ENCODE assay signal across 26 cellular contexts in the genomic region with DNA sequence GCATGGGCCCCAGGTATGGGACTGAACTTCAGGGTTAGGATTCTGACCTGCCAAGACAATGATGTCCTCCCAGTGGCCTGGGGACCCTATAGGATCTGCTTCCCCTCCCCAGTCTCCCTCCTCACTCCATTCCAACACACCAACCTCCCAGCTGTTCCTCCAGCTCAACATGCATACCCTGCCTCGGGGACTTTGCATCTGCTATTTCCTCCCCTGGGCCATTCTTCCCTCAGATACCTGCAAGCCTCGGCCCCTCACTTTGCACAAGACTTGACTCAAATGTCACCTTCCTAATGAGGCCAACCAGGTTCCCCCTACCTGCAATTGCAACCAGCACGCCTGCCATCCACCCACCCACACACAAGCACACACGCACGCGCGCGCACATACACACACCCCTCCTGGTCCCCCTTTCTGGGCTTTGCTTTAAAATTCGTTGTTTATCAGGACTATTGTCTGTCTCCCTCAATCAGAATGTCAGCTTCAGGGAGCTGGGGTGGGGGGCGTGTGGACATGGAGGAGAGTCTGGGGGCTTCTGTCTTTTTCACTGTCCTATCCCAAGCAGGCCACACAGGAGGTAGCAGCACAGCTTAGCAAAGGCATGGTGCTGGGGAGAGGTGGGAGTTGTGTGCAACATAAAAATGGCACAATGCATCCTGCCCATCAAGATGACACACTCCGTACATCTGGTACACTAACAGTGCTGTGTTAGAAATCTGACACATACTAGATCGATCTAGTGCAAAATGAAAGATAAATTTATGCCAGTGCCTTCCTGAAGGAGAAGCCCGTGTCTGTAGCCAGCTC. TPM values are rescaled to one million over a fixed set of nuclear protein-coding genes. Genes with fewer than 3 reads are reported as not detected.
DNase-seq lines count a peak whose midpoint lies in the region; ATAC-seq and TF ChIP-seq lines count a peak whose summit lies in the region.
"Had no signal": no experiment of that assay in that cellular context is flagged by ENCODE, and none has a peak within 500 bp of the region (broad histone marks: within the 10 kb centered on the region; RNA-seq: fewer than 3 reads in every experiment).

No MANE protein-coding gene starts in this region.

- ATAC-seq in left lobe of liver: no peak
- no peak for ATAC-seq in thoracic aorta (ENCODE audit: insufficient number of reproducible peaks, low FRiP score, low read depth)
- ATAC-seq in HG03432 (IDR thresholded peaks at IDR 0.05; ENCODE audit: unreplicated experiment): no peak
- ATAC-seq in upper lobe of left lung (ENCODE audit: low FRiP score in 2 of 2): no peak
- ATAC-seq: natural killer cell treated with Interleukin-12 subunit alpha and Interleukin-12 subunit beta and Interleukin-15 and Interleukin-18, amount 100 ng/mL, for 72 hours had no signal

- H3K27me3 Mint-ChIP-seq in activated CD4-positive, alpha-beta T cell treated with anti-CD3 and anti-CD28 coated beads, Interleukin-2, amount 10 ng/mL, durations not matched to agents 7 days and 5 days: peaks cover 6% of the 10 kb centered on the region

- no peak for TF ChIP-seq POLR2A in upper lobe of left lung (IDR thresholded peaks at IDR 0.05)

- peak; percentile 1 for DNase-seq in activated CD4-positive, alpha-beta T cell treated with anti-CD3 and anti-CD28 coated beads, Interleukin-2, amount 10 ng/mL, durations not matched to agents 7 days and 5 days
- DNase-seq in activated CD4-positive, alpha-beta T cell treated with anti-CD3 and anti-CD28 coated beads for 48 hours: no peak
- DNase-seq in left lobe of liver (ENCODE audit: low spot score) (peak; percentile 16), thoracic aorta (ENCODE audit: low spot score) (no peak), hippocampal formation (lab: John Stamatoyannopoulos, UW) (no peak), upper lobe of left lung (no peak)
- DNase-seq: activated CD4-positive, alpha-beta memory T cell treated with anti-CD3 and anti-CD28 coated beads, Interleukin-2, amount 10 ng/mL, durations not matched to agents 7 days and 5 days; activated T-cell treated with anti-CD3 and anti-CD28 coated beads, Interleukin-2, amount 50 U/mL, for 1 hour; BE2C; cortex of kidney; DND-41; kidney glomerular epithelial cell; NCI-H2107; NCI-H510A; SK-N-SH; stimulated activated CD4-positive, alpha-beta T cell treated with anti-CD3 and anti-CD28 coated beads, Interleukin-2, amount 100 ng/mL, for 48 hours; stimulated activated naive CD4-positive, alpha-beta T cell treated with Interleukin-2 at 50 U/mL for 16 hours; transverse colon had no signal

- H3K9me3 ChIP-seq in thoracic aorta (no peaks in the 10 kb centered on the region), upper lobe of left lung (peaks cover 0 to 11% (median 2%) of the 10 kb centered on the region in 4 donors)
- H3K9me3 ChIP-seq: BE2C, SK-N-SH, transverse colon had no signal

- H3K36me3 Mint-ChIP-seq in activated CD4-positive, alpha-beta T cell treated with anti-CD3 and anti-CD28 coated beads, Interleukin-2, amount 10 ng/mL, durations not matched to agents 7 days and 5 days (ENCODE audit: low read depth): no peaks in the 10 kb centered on the region
- H3K36me3 Mint-ChIP-seq: WTC11 had no signal

- no peak for TF ChIP-seq EP300 in upper lobe of left lung (IDR thresholded peaks at IDR 0.05)

- 66% methylated on average over 13 of the region's 13 CpGs for WGBS in upper lobe of left lung, 2 donors

- POLR2A ChIA-PET in activated CD4-positive, alpha-beta T cell treated with anti-CD3 and anti-CD28 coated beads, Interleukin-2, amount 10 ng/mL, durations not matched to agents 7 days and 5 days (lab: Charles Lee): no interaction called here

- H3K4me1 ChIP-seq in thoracic aorta (ENCODE audit: control insufficient read depth in 1 of 2, low read depth in 2 of 2) (peaks cover 0 to 6% of the 10 kb centered on the region in 2 donors), upper lobe of left lung (peaks cover 0 to 7% (median 0%) of the 10 kb centered on the region in 4 donors)
- H3K4me1 ChIP-seq: BE2C had no signal

- H3K27ac ChIP-seq in cingulate gyrus (ENCODE audit: low read depth, low read length): peak overlapping the region; percentile 74
- H3K27ac ChIP-seq in thoracic aorta: no peak overlapping the region
- no peak overlapping the region for H3K27ac ChIP-seq in upper lobe of left lung
- H3K27ac ChIP-seq: 22Rv1, transverse colon had no signal

- H3K4me1 Mint-ChIP-seq in activated CD4-positive, alpha-beta T cell treated with anti-CD3 and anti-CD28 coated beads, Interleukin-2, amount 10 ng/mL, durations not matched to agents 7 days and 5 days: no peaks in the 10 kb centered on the region
- H3K4me1 Mint-ChIP-seq: activated CD4-positive, alpha-beta memory T cell treated with anti-CD3 and anti-CD28 coated beads, Interleukin-2, amount 10 ng/mL, durations not matched to agents 7 days and 5 days had no signal

- H3K27me3 ChIP-seq in thoracic aorta (replicated peaks; ENCODE audit: insufficient read depth): no peaks in the 10 kb centered on the region
- no peaks in the 10 kb centered on the region for H3K27me3 ChIP-seq in upper lobe of left lung
- H3K27me3 ChIP-seq: BE2C, transverse colon had no signal

- H3K4me3 ChIP-seq in thoracic aorta (peak overlapping the region; percentile 22), upper lobe of left lung (no peak overlapping the region)
- H3K4me3 ChIP-seq: transverse colon had no signal

- TF ChIP-seq CTCF in thoracic aorta (IDR thresholded peaks at IDR 0.05): no peak
- no peak for TF ChIP-seq CTCF in upper lobe of left lung (IDR thresholded peaks at IDR 0.05)

- H3K27ac Mint-ChIP-seq in activated CD4-positive, alpha-beta T cell treated with anti-CD3 and anti-CD28 coated beads, Interleukin-2, amount 10 ng/mL, durations not matched to agents 7 days and 5 days: no peak overlapping the region
- H3K27ac Mint-ChIP-seq: activated CD4-positive, alpha-beta memory T cell treated with anti-CD3 and anti-CD28 coated beads, Interleukin-2, amount 10 ng/mL, durations not matched to agents 7 days and 5 days; activated naive CD8-positive, alpha-beta T cell; natural killer cell treated with Interleukin-12 subunit alpha and Interleukin-12 subunit beta and Interleukin-15 and Interleukin-18, amount 100 ng/mL, for 72 hours; WTC11 had no signal

- H3K9me3 Mint-ChIP-seq in activated CD4-positive, alpha-beta T cell treated with anti-CD3 and anti-CD28 coated beads, Interleukin-2, amount 10 ng/mL, durations not matched to agents 7 days and 5 days: peaks cover 8% of the 10 kb centered on the region
- H3K9me3 Mint-ChIP-seq: natural killer cell treated with Interleukin-12 subunit alpha and Interleukin-12 subunit beta and Interleukin-15 and Interleukin-18, amount 100 ng/mL, for 72 hours had no signal

- H3K36me3 ChIP-seq in thoracic aorta (no peaks in the 10 kb centered on the region), upper lobe of left lung (no peaks in the 10 kb centered on the region)
- H3K36me3 ChIP-seq: BE2C, transverse colon had no signal

- CTCF ChIA-PET in activated CD4-positive, alpha-beta T cell treated with anti-CD3 and anti-CD28 coated beads, Interleukin-2, amount 10 ng/mL, durations not matched to agents 7 days and 5 days (lab: Charles Lee): no interaction called here

- no peak overlapping the region for H3K4me3 Mint-ChIP-seq in activated CD4-positive, alpha-beta T cell treated with anti-CD3 and anti-CD28 coated beads, Interleukin-2, amount 10 ng/mL, durations not matched to agents 7 days and 5 days
- H3K4me3 Mint-ChIP-seq: activated CD4-positive, alpha-beta memory T cell treated with anti-CD3 and anti-CD28 coated beads, Interleukin-2, amount 10 ng/mL, durations not matched to agents 7 days and 5 days; activated naive CD8-positive, alpha-beta T cell; natural killer cell treated with Interleukin-12 subunit alpha and Interleukin-12 subunit beta and Interleukin-15 and Interleukin-18, amount 100 ng/mL, for 72 hours; WTC11 had no signal

RNA-seq across cellular contexts. Expression of gene PPP2R2C, which starts 20.6 kb away (rescaled TPM):
- total RNA-seq in activated CD4-positive, alpha-beta T cell treated with anti-CD3 and anti-CD28 coated beads, Interleukin-2, amount 10 ng/mL, durations not matched to agents 7 days and 5 days: not detected
- 0.13 TPM for total RNA-seq in left lobe of liver
- under 1 TPM; 0.14 to 0.41 TPM for total RNA-seq in thoracic aorta
- total RNA-seq in upper lobe of left lung: under 1 TPM in 2 of 6 donors, not detected in 4; 0.09 to 0.17 TPM
- total RNA-seq: activated CD4-positive, alpha-beta memory T cell treated with anti-CD3 and anti-CD28 coated beads, Interleukin-2, amount 10 ng/mL, durations not matched to agents 7 days and 5 days; natural killer cell treated with Interleukin-12 subunit alpha and Interleukin-12 subunit beta and Interleukin-15 and Interleukin-18, amount 100 ng/mL, for 72 hours; pulmonary artery endothelial cell; T-helper 2 cell treated with Interferon-gamma antibody and Interleukin-4, amounts not matched to agents 100 ng/mL and 5 ng/mL, for 36 hours had no signal

Comparison
In these comparisons a context has a peak if more than half of its experiments do, and no peak if none do; other contexts are left out.
1. DNase-seq: peak in activated CD4-positive, alpha-beta T cell treated with anti-CD3 and anti-CD28 coated beads, Interleukin-2, amount 10 ng/mL, durations not matched to agents 7 days and 5 days (single experiment) and left lobe of liver (single experiment); none in activated CD4-positive, alpha-beta T cell treated with anti-CD3 and anti-CD28 coated beads for 48 hours (single experiment), thoracic aorta (single experiment), hippocampal formation (0 of 2) and upper lobe of left lung (0 of 2).